In the genomic region with DNA sequence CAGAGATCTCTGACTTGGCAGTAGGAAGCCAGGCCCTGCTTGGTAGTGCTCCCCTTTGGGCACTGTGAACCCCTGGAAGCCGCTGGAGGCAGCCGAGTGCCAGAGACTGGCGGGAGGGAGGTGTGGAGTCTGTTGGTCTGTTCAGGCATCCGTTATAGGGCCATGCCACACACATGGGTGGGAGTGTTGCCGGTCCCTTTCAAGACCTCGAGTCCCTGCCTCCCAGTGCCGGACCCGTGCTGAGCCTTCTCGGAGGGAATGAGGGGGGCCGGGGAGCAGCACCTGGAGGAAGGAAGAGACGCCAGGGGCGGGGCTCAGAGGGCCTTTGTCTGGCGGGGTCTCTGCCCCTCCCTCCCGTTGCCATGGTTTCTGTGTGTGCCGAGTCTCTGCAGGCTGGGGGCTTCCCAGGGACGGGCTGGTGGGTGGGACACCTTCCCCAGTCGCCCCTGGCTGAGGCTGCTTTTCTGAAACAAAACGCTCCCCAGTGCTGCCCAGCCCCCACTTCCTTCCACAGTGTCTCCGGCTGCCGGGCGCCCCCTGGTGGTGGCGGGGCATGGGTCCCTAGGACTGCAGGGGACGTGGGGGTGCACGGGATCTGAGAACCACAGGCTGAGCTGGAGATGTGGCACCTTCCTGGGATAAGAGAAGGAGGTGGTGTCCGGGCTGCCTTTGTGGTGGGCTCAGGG, we compare ENCODE assay signal across 8 cellular contexts. TPM values are rescaled to one million over a fixed set of nuclear protein-coding genes. Genes with fewer than 3 reads are reported as not detected.
DNase-seq lines count a peak whose midpoint lies in the region; ATAC-seq and TF ChIP-seq lines count a peak whose summit lies in the region.

No MANE protein-coding gene starts in this region.

- no peaks in the 10 kb centered on the region for H3K9me3 Mint-ChIP-seq in GM23338

- no peaks in the 10 kb centered on the region for H3K9me2 ChIP-seq in GM23338 (ENCODE audit: insufficient read depth)

- no peaks in the 10 kb centered on the region for H3K36me3 ChIP-seq in GM23338 (ENCODE audit: insufficient read depth)
- no peaks in the 10 kb centered on the region for H3K36me3 ChIP-seq in adipocyte (ENCODE audit: control insufficient read depth, insufficient read depth, low read length, severe bottlenecking)
- H3K36me3 ChIP-seq in heart right ventricle: peaks cover 0 to 70% (median 1%) of the 10 kb centered on the region in 9 donors
- H3K36me3 ChIP-seq in prostate gland: no peaks in the 10 kb centered on the region
- H3K36me3 ChIP-seq in upper lobe of left lung: peaks cover 0 to 23% (median 2%) of the 10 kb centered on the region in 4 donors

- peak overlapping the region; percentile 72 for H3K4me2 ChIP-seq in GM23338

- WGBS in heart right ventricle, 2 donors: 2 to 3% methylated on average over 25 of the region's 25 CpGs
- WGBS in prostate gland: 1% methylated on average over 20 of the region's 25 CpGs
- WGBS in upper lobe of left lung, 2 donors: 0 to 4% methylated on average over 1 to 20 of the region's 25 CpGs

- H3K27ac Mint-ChIP-seq in GM23338: peak overlapping the region; percentile 94

- H3K27me3 ChIP-seq in GM23338 (ENCODE audit: insufficient read depth) (no peaks in the 10 kb centered on the region), adipocyte (replicated peaks; ENCODE audit: control insufficient read depth, insufficient read depth, low read length) (no peaks in the 10 kb centered on the region), heart right ventricle (no peaks in the 10 kb centered on the region), prostate gland (replicated peaks; ENCODE audit: insufficient read depth) (no peaks in the 10 kb centered on the region), upper lobe of left lung (no peaks in the 10 kb centered on the region)

- no peak for TF ChIP-seq POLR2A in prostate gland (IDR thresholded peaks at IDR 0.05)
- TF ChIP-seq POLR2A in upper lobe of left lung (IDR thresholded peaks at IDR 0.05): no peak

- H3K4me1 Mint-ChIP-seq in GM23338: peaks cover 66% of the 10 kb centered on the region

- TF ChIP-seq EP300 in upper lobe of left lung (IDR thresholded peaks at IDR 0.05): no peak

- H4K20me1 ChIP-seq in GM23338 (replicated peaks; ENCODE audit: insufficient read depth): peaks cover 49% of the 10 kb centered on the region

- peaks cover 20% of the 10 kb centered on the region for H3K27me3 Mint-ChIP-seq in GM23338 (ENCODE audit: insufficient read depth, low read depth, poor library complexity)

- H3F3A ChIP-seq in GM23338 (replicated peaks; ENCODE audit: low read depth): peaks cover 11% of the 10 kb centered on the region; the same call in 1 of the 2 replicates

- H3K4me1 ChIP-seq in GM23338 (ENCODE audit: insufficient read depth): peaks cover 48% of the 10 kb centered on the region
- H3K4me1 ChIP-seq in adipocyte (ENCODE audit: control insufficient read depth, insufficient read depth, low read length): peaks cover 61% of the 10 kb centered on the region
- H3K4me1 ChIP-seq in heart right ventricle: peaks cover 72 to 100% (median 99%) of the 10 kb centered on the region in 9 donors
- H3K4me1 ChIP-seq in prostate gland (replicated peaks): peaks cover 4% of the 10 kb centered on the region
- peaks cover 98 to 100% (median 100%) of the 10 kb centered on the region in 4 donors for H3K4me1 ChIP-seq in upper lobe of left lung

- intact Hi-C loops in heart right ventricle (cut with DNase I) (loop anchor here in 6 of 10 donors (1.0 to 2.0 kb wide), 2 partner anchors 19 kb away; no protein-coding TSS in a partner anchor), prostate gland (cut with DNase I) (loop anchor here (1.0 kb wide), 1 partner anchor 19 kb away; no protein-coding TSS in a partner anchor)

- ATAC-seq in GM23338 (peak; percentile 77), heart right ventricle (peak; percentile 77 to 88 (median 82)), upper lobe of left lung (ENCODE audit: low FRiP score in 2 of 2) (peak; percentile 88 to 90)

- H3K4me3 ChIP-seq in GM23338: peak overlapping the region; percentile 35; the same call in 1 of the 2 replicates
- peak overlapping the region; percentile 64 for H3K4me3 ChIP-seq in adipocyte (ENCODE audit: low read length)
- peak overlapping the region; percentile 12 to 57 (median 46) for H3K4me3 ChIP-seq in heart right ventricle
- H3K4me3 ChIP-seq in prostate gland: peak overlapping the region; percentile 10 to 32
- peak overlapping the region; percentile 14 to 49 (median 34) for H3K4me3 ChIP-seq in upper lobe of left lung

- DNase-seq in EL (peak; percentile 60), GM23338 (ENCODE audit: low spot score) (peak; percentile 98), M059J (ENCODE audit: low read depth) (peak; percentile 66), T follicular helper cell (ENCODE audit: low read depth) (peak; percentile 94), adipocyte (ENCODE audit: low read depth) (peak; percentile 97), heart right ventricle (peak; percentile 93), prostate gland (ENCODE audit: low spot score) (peak; percentile 84), upper lobe of left lung (peak; percentile 93 to 99)

- peak overlapping the region; percentile 39 for H3K4me3 Mint-ChIP-seq in GM23338

- H3K9me3 ChIP-seq in adipocyte (ENCODE audit: control insufficient read depth, low read length) (no peaks in the 10 kb centered on the region), heart right ventricle (no peaks in the 10 kb centered on the region), prostate gland (no peaks in the 10 kb centered on the region), upper lobe of left lung (no peaks in the 10 kb centered on the region)

- H3K9ac ChIP-seq in adipocyte (ENCODE audit: low read length): peak overlapping the region; percentile 80

- H3K27ac ChIP-seq in GM23338 (ENCODE audit: low read depth) (peak overlapping the region; percentile 92), heart right ventricle (peak overlapping the region; percentile 83 to 100 (median 94)), prostate gland (peak overlapping the region; percentile 62 to 63), upper lobe of left lung (peak overlapping the region; percentile 94 to 98 (median 95))

- H3K36me3 Mint-ChIP-seq in GM23338 (ENCODE audit: low read depth): peaks cover 15% of the 10 kb centered on the region

- peaks cover 86% of the 10 kb centered on the region for H3K79me2 ChIP-seq in GM23338 (replicated peaks; ENCODE audit: insufficient read depth)

- peak; percentile 92 to 97 for TF ChIP-seq CTCF in GM23338 (conservative IDR thresholded peaks at IDR 0.05; ENCODE audit: low read depth in 2 of 2)
- TF ChIP-seq CTCF in heart right ventricle (IDR thresholded peaks at IDR 0.05): peak; percentile 97 to 99 (median 99)
- TF ChIP-seq CTCF in prostate gland (IDR thresholded peaks at IDR 0.05): peak; percentile 98 to 99 (median 99)
- TF ChIP-seq CTCF in upper lobe of left lung (IDR thresholded peaks at IDR 0.05): peak; percentile 97 to 98 (median 98)

- no peak overlapping the region for H2AFZ ChIP-seq in GM23338

RNA-seq across cellular contexts. Expression of a gene that starts 10.0 kb away (rescaled TPM):
- 132 and 153 TPM in 2 replicates for total RNA-seq in GM23338 (2014; rRNA removed; shearing (Covaris generic))
- 138 and 140 TPM in 2 replicates for polyA plus RNA-seq in GM23338 (2016; fragmentation: Nextera tagmentation; extraction: Ambion mirVana)
- 232 and 259 TPM in 2 replicates for total RNA-seq in M059J (2014; rRNA removed; shearing (Covaris generic))
- 100 to 1,000 TPM; 112 to 270 (median 146) TPM for total RNA-seq in heart right ventricle
- 100 to 1,000 TPM; 107 to 171 TPM for polyA plus RNA-seq in heart right ventricle
- 100 to 1,000 TPM; 118 to 301 TPM for total RNA-seq in prostate gland
- total RNA-seq in upper lobe of left lung: 100 to 1,000 TPM; 191 to 440 (median 295) TPM

RNA-seq across cellular contexts. Expression of a gene that starts 23.0 kb away (rescaled TPM):
- total RNA-seq in GM23338 (2014; rRNA removed; shearing (Covaris generic)): 2.4 and 8.0 TPM in 2 replicates
- polyA plus RNA-seq in GM23338 (2016; fragmentation: Nextera tagmentation; extraction: Ambion mirVana): 3.0 and 3.3 TPM in 2 replicates
- total RNA-seq in M059J (2014; rRNA removed; shearing (Covaris generic)): 12.0 and 22.5 TPM in 2 replicates
- total RNA-seq in heart right ventricle: 10 to 100 TPM; 14.9 to 28.8 (median 21.9) TPM
- 10 to 100 TPM; 21.2 to 46.7 TPM for polyA plus RNA-seq in heart right ventricle
- total RNA-seq in prostate gland: 10 to 100 TPM in 1 of 2 donors, 1 to 10 TPM in 1; 8.7 to 32.0 TPM
- 100 to 1,000 TPM in 5 of 6 donors, 10 to 100 TPM in 1; 98.3 to 242 (median 122) TPM for total RNA-seq in upper lobe of left lung

RNA-seq across cellular contexts. Expression of a gene that starts 32.9 kb away (rescaled TPM):
- total RNA-seq in GM23338 (2014; rRNA removed; shearing (Covaris generic)): 0.59 and 1.5 TPM in 2 replicates
- polyA plus RNA-seq in GM23338 (2016; fragmentation: Nextera tagmentation; extraction: Ambion mirVana): 0.86 and 1.5 TPM in 2 replicates
- not detected in 2 replicates for total RNA-seq in M059J (2014; rRNA removed; shearing (Covaris generic))
- 10 to 100 TPM; 13.2 to 45.2 (median 33.2) TPM for total RNA-seq in heart right ventricle
- 10 to 100 TPM in 1 of 2 donors, 1 to 10 TPM in 1; 1.9 to 26.3 TPM for polyA plus RNA-seq in heart right ventricle
- not detected for total RNA-seq in prostate gland
- under 1 TPM in 2 of 6 donors, not detected in 4; 0.14 to 0.59 TPM for total RNA-seq in upper lobe of left lung

RNA-seq across cellular contexts. Expression of a gene that starts 40.9 kb away (rescaled TPM):
- total RNA-seq in GM23338 (2014; rRNA removed; shearing (Covaris generic)): 0.28 and 3.0 TPM in 2 replicates
- polyA plus RNA-seq in GM23338 (2016; fragmentation: Nextera tagmentation; extraction: Ambion mirVana) (0.68 and 1.3 TPM in 2 replicates), heart right ventricle (10 to 100 TPM in 1 of 2 donors, 1 to 10 TPM in 1; 1.4 to 11.8 TPM)
- total RNA-seq in M059J (2014; rRNA removed; shearing (Covaris generic)): 0.89 and 0.96 TPM in 2 replicates
- total RNA-seq in heart right ventricle (10 to 100 TPM in 7 of 10 donors, 1 to 10 TPM in 3; 6.2 to 16.4 (median 11.2) TPM), prostate gland (1 to 10 TPM in 1 of 2 donors, under 1 TPM in 1; 0.41 to 4.0 TPM), upper lobe of left lung (under 1 TPM in 2 of 6 donors, not detected in 4; 0.15 to 0.17 TPM)

RNA-seq across cellular contexts. Expression of a gene that starts 46.3 kb away (rescaled TPM):
- total RNA-seq in GM23338 (2014; rRNA removed; shearing (Covaris generic)): 91.5 and 92.4 TPM in 2 replicates
- 80.8 and 89.7 TPM in 2 replicates for polyA plus RNA-seq in GM23338 (2016; fragmentation: Nextera tagmentation; extraction: Ambion mirVana)
- total RNA-seq in M059J (2014; rRNA removed; shearing (Covaris generic)): 49.3 and 50.4 TPM in 2 replicates
- total RNA-seq in heart right ventricle: 10 to 100 TPM; 45.3 to 96.2 (median 54.1) TPM
- polyA plus RNA-seq in heart right ventricle: 100 to 1,000 TPM in 1 of 2 donors, 10 to 100 TPM in 1; 88.1 to 123 TPM
- total RNA-seq in prostate gland: 10 to 100 TPM; 93.0 to 99.9 TPM
- 100 to 1,000 TPM in 2 of 6 donors, 10 to 100 TPM in 4; 45.4 to 126 (median 77.5) TPM for total RNA-seq in upper lobe of left lung

Comparison
In these comparisons a context has a peak if more than half of its experiments do, and no peak if none do; other contexts are left out.
1. Peak in every context shown above with its lines: DNase-seq, ATAC-seq, H3K4me3 ChIP-seq and H3K27ac ChIP-seq.